ENCODE assay signal across 1 cellular context in the genomic region with DNA sequence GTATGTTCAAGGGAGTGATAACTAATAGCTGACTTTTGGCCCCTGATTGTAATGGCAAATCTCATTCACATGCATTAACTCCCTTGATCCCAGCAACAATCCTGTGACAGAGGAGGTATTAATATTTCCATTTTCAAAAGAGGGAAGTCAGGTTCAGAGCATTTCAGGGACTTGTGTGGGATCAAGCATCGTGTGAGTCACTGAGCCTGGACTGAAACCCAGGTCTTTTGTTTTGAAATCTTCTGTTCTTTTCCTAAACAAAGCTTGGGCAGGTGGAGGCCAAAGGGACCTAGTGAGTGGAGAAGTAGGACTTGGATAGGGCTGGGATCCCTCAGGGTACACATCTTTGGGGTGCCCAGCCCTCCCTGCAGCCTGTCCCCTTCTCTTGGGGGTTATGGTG.
TF ChIP-seq lines count a peak whose summit lies in the region.

No MANE protein-coding gene starts in this region.

TF ChIP-seq in IMR-90, 13 proteins besides CTCF, POLR2A, EP300 and RAD21:
- TF ChIP-seq, protein P1, sequence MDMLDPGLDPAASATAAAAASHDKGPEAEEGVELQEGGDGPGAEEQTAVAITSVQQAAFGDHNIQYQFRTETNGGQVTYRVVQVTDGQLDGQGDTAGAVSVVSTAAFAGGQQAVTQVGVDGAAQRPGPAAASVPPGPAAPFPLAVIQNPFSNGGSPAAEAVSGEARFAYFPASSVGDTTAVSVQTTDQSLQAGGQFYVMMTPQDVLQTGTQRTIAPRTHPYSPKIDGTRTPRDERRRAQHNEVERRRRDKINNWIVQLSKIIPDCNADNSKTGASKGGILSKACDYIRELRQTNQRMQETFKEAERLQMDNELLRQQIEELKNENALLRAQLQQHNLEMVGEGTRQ (IDR thresholded peaks at IDR 0.05; ENCODE audit: low read depth, low read length): no peak
- TF ChIP-seq MAFK (IDR thresholded peaks at IDR 0.05; ENCODE audit: low read depth, low read length) (no peak), RCOR1 (IDR thresholded peaks at IDR 0.05; ENCODE audit: insufficient replicate concordance, low read length) (no peak), CEBPB (IDR thresholded peaks at IDR 0.05; ENCODE audit: low read depth, low read length) (no peak), MXI1 (IDR thresholded peaks at IDR 0.05; ENCODE audit: borderline replicate concordance, low read depth, low read length) (no peak), NFE2L2 (IDR thresholded peaks at IDR 0.05; ENCODE audit: low read depth, low read length) (no peak), MAZ (IDR thresholded peaks at IDR 0.05; ENCODE audit: borderline replicate concordance, low read depth, low read length) (no peak), CHD1 (IDR thresholded peaks at IDR 0.05; ENCODE audit: low read depth, low read length) (no peak), BHLHE40 (IDR thresholded peaks at IDR 0.05; ENCODE audit: low read depth, low read length) (no peak), FOS (IDR thresholded peaks at IDR 0.05; ENCODE audit: low read depth, low read length) (no peak), RFX5 (IDR thresholded peaks at IDR 0.05; ENCODE audit: low read depth, low read length) (no peak), SMC3 (IDR thresholded peaks at IDR 0.05; ENCODE audit: low read depth, low read length) (no peak)
- TF ChIP-seq, protein P2, sequence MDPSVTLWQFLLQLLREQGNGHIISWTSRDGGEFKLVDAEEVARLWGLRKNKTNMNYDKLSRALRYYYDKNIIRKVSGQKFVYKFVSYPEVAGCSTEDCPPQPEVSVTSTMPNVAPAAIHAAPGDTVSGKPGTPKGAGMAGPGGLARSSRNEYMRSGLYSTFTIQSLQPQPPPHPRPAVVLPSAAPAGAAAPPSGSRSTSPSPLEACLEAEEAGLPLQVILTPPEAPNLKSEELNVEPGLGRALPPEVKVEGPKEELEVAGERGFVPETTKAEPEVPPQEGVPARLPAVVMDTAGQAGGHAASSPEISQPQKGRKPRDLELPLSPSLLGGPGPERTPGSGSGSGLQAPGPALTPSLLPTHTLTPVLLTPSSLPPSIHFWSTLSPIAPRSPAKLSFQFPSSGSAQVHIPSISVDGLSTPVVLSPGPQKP (IDR thresholded peaks at IDR 0.05; ENCODE audit: borderline replicate concordance, low read depth, low read length): no peak
TF ChIP-seq in IMR-90: peak in this region for 0.
